Comparison of ENCODE assay signal across 8 cellular contexts in genomic region chr1:151457911-151458882, GRCh38. TPM values are rescaled to one million over a fixed set of nuclear protein-coding genes. Genes with fewer than 3 reads are reported as not detected.
A peak's percentile ranks its signal among the peaks of the same experiment; 100 is the strongest.
DNase-seq lines count a peak whose midpoint lies in the region; ATAC-seq and TF ChIP-seq lines count a peak whose summit lies in the region.

No MANE protein-coding gene starts in this region.

- DNase-seq in Kasumi-1 (lab: John Stamatoyannopoulos, UW): peak; percentile 45 to 75
- peak; percentile 81 for DNase-seq in RPMI7951 (ENCODE audit: low read depth)
- DNase-seq in activated effector memory CD4-positive, alpha-beta T cell treated with Interleukin-2 at 50 U/mL for 16 hours: peak; percentile 63
- DNase-seq in fibroblast of pulmonary artery (ENCODE audit: low read depth): peak; percentile 90
- peak; percentile 44 for DNase-seq in natural killer cell

- peak overlapping the region; percentile 91 for H3K4me2 ChIP-seq in BLaER1

- peak overlapping the region; percentile 84 for H3K9ac ChIP-seq in BLaER1
- peak overlapping the region; percentile 13 to 79 for H3K9ac ChIP-seq in stomach smooth muscle (ENCODE audit: low read length in 2 of 2)

- H3K9me3 Mint-ChIP-seq in natural killer cell: no peaks in the 10 kb centered on the region

- peak overlapping the region; percentile 76 for H3K4me3 ChIP-seq in BLaER1
- peak overlapping the region; percentile 94 for H3K4me3 ChIP-seq in fibroblast of pulmonary artery (replicated peaks; ENCODE audit: low read depth, low read length)
- peak overlapping the region; percentile 73 to 96 for H3K4me3 ChIP-seq in stomach smooth muscle (ENCODE audit: low read length in 2 of 2)

- peaks cover 17% of the 10 kb centered on the region for H3K36me3 ChIP-seq in BLaER1
- peaks cover 0 to 3% of the 10 kb centered on the region in 2 donors for H3K36me3 ChIP-seq in stomach smooth muscle (ENCODE audit: control insufficient read depth in 2 of 2, insufficient read depth in 2 of 2, low read length in 2 of 2)

- TF ChIP-seq CTCF in fibroblast of pulmonary artery (IDR thresholded peaks at IDR 0.05; ENCODE audit: low read length, missing control alignments) (no peak), natural killer cell (IDR thresholded peaks at IDR 0.05) (no peak)

- H3K27ac ChIP-seq in BLaER1 (peak overlapping the region; percentile 81), stomach smooth muscle (ENCODE audit: low read length) (peak overlapping the region; percentile 62)

- intact Hi-C loops in natural killer cell (cut with micrococcal nuclease): loop anchor here (5.0 kb wide), 1 partner anchor 84 kb away; the partner anchor contains the start of gene TUFT1

- H3K27ac Mint-ChIP-seq in natural killer cell: peak overlapping the region; percentile 87 to 94

- H3K4me1 Mint-ChIP-seq in natural killer cell: peaks cover 20 to 22% of the 10 kb centered on the region in 2 donors

- H3K4me1 ChIP-seq in BLaER1 (peaks cover 44% of the 10 kb centered on the region), stomach smooth muscle (ENCODE audit: control insufficient read depth, insufficient read depth, low read length) (peaks cover 12% of the 10 kb centered on the region)

- no peaks in the 10 kb centered on the region for H3K9me3 ChIP-seq in BLaER1
- H3K9me3 ChIP-seq in stomach smooth muscle (ENCODE audit: control insufficient read depth in 2 of 2, low read length in 2 of 2): no peaks in the 10 kb centered on the region

- no peaks in the 10 kb centered on the region for H3K27me3 ChIP-seq in BLaER1
- H3K27me3 ChIP-seq in stomach smooth muscle (ENCODE audit: control insufficient read depth in 1 of 2, insufficient read depth in 2 of 2, low read length in 2 of 2): no peaks in the 10 kb centered on the region

- H3K36me3 Mint-ChIP-seq in natural killer cell: no peaks in the 10 kb centered on the region

- H4K20me1 ChIP-seq in BLaER1: peaks cover 50% of the 10 kb centered on the region

- ATAC-seq in GM21360 (IDR thresholded peaks at IDR 0.05; ENCODE audit: unreplicated experiment) (peak; percentile 38), natural killer cell (peak; percentile 47 to 70 (median 58))

- H3K4me3 Mint-ChIP-seq in natural killer cell: peak overlapping the region; percentile 90

- peaks cover 8 to 11% of the 10 kb centered on the region in 2 donors for H3K27me3 Mint-ChIP-seq in natural killer cell (ENCODE audit: low read depth in 2 of 2)

RNA-seq across cellular contexts. Expression of gene POGZ, which starts 1.1 kb away (rescaled TPM):
- total RNA-seq in RPMI7951 (2014; rRNA removed; shearing (Covaris generic)): 9.5 and 13.5 TPM in 2 replicates
- total RNA-seq in natural killer cell: 100 to 1,000 TPM; 106 to 129 (median 121) TPM

RNA-seq across cellular contexts. Expression of gene CGN, which starts 53.0 kb away (rescaled TPM):
- total RNA-seq in RPMI7951 (2014; rRNA removed; shearing (Covaris generic)): under 0.01 and 0.10 TPM in 2 replicates
- under 1 TPM in 2 of 3 donors, not detected in 1; 0.07 to 0.80 TPM for total RNA-seq in natural killer cell

RNA-seq across cellular contexts. Expression of gene PSMB4, which starts 58.8 kb away (rescaled TPM):
- total RNA-seq in RPMI7951 (2014; rRNA removed; shearing (Covaris generic)): 469 and 498 TPM in 2 replicates
- total RNA-seq in natural killer cell: 100 to 1,000 TPM; 291 to 313 (median 297) TPM

Comparison
In these comparisons a context has a peak if more than half of its experiments do, and no peak if none do; other contexts are left out.
1. Peak in every context shown above with its lines: DNase-seq, ATAC-seq, H3K4me3 ChIP-seq and H3K27ac ChIP-seq.